Comparison of ENCODE assay signal across 1 cellular context in the genomic region with DNA sequence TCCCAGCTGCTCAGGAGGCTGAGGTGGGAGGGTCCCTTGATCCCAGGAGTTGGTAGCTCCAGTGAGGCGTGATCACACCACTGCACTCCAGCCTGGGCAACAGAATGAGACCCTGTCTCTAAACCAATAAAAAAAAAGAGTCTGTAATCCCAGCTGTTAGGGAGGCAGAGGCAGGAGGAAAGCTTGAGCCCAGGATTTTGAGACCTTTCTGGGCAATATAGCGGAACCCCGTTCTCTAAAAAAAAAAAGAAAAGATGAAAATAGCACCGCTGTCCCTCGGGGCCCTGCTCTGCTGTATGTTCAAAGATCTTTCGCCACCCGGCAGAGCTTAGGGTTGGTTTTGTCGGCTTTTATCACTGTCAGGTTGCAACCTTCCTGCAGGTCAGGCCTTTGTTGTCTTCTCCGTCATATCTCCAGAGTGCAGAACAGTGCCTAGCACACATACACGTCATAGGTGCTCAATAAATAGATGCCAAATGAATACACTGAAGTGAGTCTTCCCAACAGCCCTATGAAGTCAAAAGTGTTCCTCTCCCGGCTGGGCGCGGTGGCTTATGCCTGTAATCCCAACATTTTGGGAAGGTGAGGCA.
TF ChIP-seq lines count a peak whose summit lies in the region.

No MANE protein-coding gene starts in this region.

TF ChIP-seq in K562, 482 proteins besides CTCF, POLR2A, EP300 and RAD21:
- TF ChIP-seq, protein P1, sequence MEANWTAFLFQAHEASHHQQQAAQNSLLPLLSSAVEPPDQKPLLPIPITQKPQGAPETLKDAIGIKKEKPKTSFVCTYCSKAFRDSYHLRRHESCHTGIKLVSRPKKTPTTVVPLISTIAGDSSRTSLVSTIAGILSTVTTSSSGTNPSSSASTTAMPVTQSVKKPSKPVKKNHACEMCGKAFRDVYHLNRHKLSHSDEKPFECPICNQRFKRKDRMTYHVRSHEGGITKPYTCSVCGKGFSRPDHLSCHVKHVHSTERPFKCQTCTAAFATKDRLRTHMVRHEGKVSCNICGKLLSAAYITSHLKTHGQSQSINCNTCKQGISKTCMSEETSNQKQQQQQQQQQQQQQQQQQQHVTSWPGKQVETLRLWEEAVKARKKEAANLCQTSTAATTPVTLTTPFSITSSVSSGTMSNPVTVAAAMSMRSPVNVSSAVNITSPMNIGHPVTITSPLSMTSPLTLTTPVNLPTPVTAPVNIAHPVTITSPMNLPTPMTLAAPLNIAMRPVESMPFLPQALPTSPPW (CRISPR knock-in tag; IDR thresholded peaks at IDR 0.05), result no peak
- no peak for TF ChIP-seq FUS (optimal IDR thresholded peaks at IDR 0.05; ENCODE audit: low read depth, low read length)
- peak; percentile 35; the same call in 1 of the 2 replicates for TF ChIP-seq CREM (IDR thresholded peaks at IDR 0.05; ENCODE audit: low read depth)
